ENCODE assay signal across 17 cellular contexts in genomic region chr18:80258640-80259039, GRCh38.
"Had no signal": no experiment of that assay in that cellular context is flagged by ENCODE, and none has a peak within 500 bp of the region (broad histone marks: within the 10 kb centered on the region; RNA-seq: fewer than 3 reads in every experiment).

No MANE protein-coding gene starts in this region.

- FAIRE-seq: endometrium had no signal

- H3K4me1 ChIP-seq: right atrium auricular region, tibial nerve had no signal

- H3K9me3 ChIP-seq: esophagus muscularis mucosa, gastrocnemius medialis, neutrophil, right atrium auricular region had no signal

- H3K27ac ChIP-seq: dorsolateral prefrontal cortex, esophagus muscularis mucosa, gastrocnemius medialis, neutrophil, right atrium auricular region, tibial nerve had no signal

- ATAC-seq: gastrocnemius medialis; naive thymus-derived CD8-positive, alpha-beta T cell had no signal

- H3K4me3 ChIP-seq: dorsolateral prefrontal cortex, esophagus muscularis mucosa, gastrocnemius medialis, right atrium auricular region, smooth muscle cell, tibial nerve had no signal

- H3K27me3 ChIP-seq: dorsolateral prefrontal cortex, esophagus muscularis mucosa, gastrocnemius medialis, right atrium auricular region, tibial nerve had no signal

- H3K4me2 ChIP-seq: smooth muscle cell had no signal

- H3K36me3 ChIP-seq: esophagus muscularis mucosa, gastrocnemius medialis, neutrophil, right atrium auricular region, tibial nerve had no signal

- DNase-seq: cortex of kidney; dorsolateral prefrontal cortex; effector CD8-positive, alpha-beta T cell; gastrocnemius medialis; glutamatergic neuron; islet precursor cell; mammary epithelial cell; naive thymus-derived CD8-positive, alpha-beta T cell; posterior cingulate gyrus; stimulated activated CD4-positive, alpha-beta T cell treated with anti-CD3 and anti-CD28 coated beads, Interleukin-2, amount 100 ng/mL, for 48 hours; stimulated activated naive CD4-positive, alpha-beta T cell treated with Interleukin-2 at 50 U/mL for 16 hours had no signal
